ENCODE assay signal across 8 cellular contexts in genomic region chr1:28514445-28514933, GRCh38. TPM values are rescaled to one million over a fixed set of nuclear protein-coding genes. Genes with fewer than 3 reads are reported as not detected.
DNase-seq lines count a peak whose midpoint lies in the region; ATAC-seq and TF ChIP-seq lines count a peak whose summit lies in the region.
"Not testable (repeated sequence)": the region's sequence is repeated elsewhere in the genome, so short reads cannot be mapped to it uniquely, and the experiment has no call there.

No MANE protein-coding gene starts in this region.

- not testable (repeated sequence) for H3K27me3 ChIP-seq in OCI-LY3 (ENCODE audit: low read depth, low read length); naive thymus-derived CD4-positive, alpha-beta T cell (ENCODE audit: control insufficient read depth in 2 of 2, insufficient read depth in 2 of 2, low read length in 2 of 2)

- H3K27ac ChIP-seq in HEK293 (ENCODE audit: extremely low read depth, low read depth, low read length); naive thymus-derived CD4-positive, alpha-beta T cell (ENCODE audit: low read depth, low read length): not testable (repeated sequence)
- peak overlapping the region; percentile 10 for H3K27ac ChIP-seq in OCI-LY3 (ENCODE audit: low read length)
- H3K27ac ChIP-seq in VCaP = peak overlapping the region; percentile 96; the same call in 1 of the 2 replicates

- H3K4me3 Mint-ChIP-seq in MCF 10A (ENCODE audit: unreplicated experiment); naive thymus-derived CD4-positive, alpha-beta T cell; stimulated activated effector memory CD8-positive, alpha-beta T cell treated with anti-CD3 and anti-CD28 coated beads, Interleukin-12 subunit alpha, Interleukin-12 subunit beta, amount 100 ng/mL, for 72 hours: not testable (repeated sequence)

- not testable (repeated sequence) for H3K9ac ChIP-seq in OCI-LY3 (ENCODE audit: low read length)

- not testable (repeated sequence) for H3K4me1 ChIP-seq in HEK293 (ENCODE audit: control insufficient read depth, insufficient read depth, low read length)
- peaks cover 36% of the 10 kb centered on the region for H3K4me1 ChIP-seq in OCI-LY3 (ENCODE audit: low read length)
- H3K4me1 ChIP-seq in naive thymus-derived CD4-positive, alpha-beta T cell (ENCODE audit: control insufficient read depth in 2 of 2, insufficient read depth in 2 of 2, low read length in 2 of 2) = peaks cover 31 to 32% of the 10 kb centered on the region in 2 donors

- H3K27me3 Mint-ChIP-seq in MCF 10A (ENCODE audit: insufficient read depth, unreplicated experiment); naive thymus-derived CD4-positive, alpha-beta T cell: not testable (repeated sequence)

- TF ChIP-seq CTCF in HEK293 (tag by site-specific recombination; IDR thresholded peaks at IDR 0.05); OCI-LY3 (IDR thresholded peaks at IDR 0.05; ENCODE audit: low read depth, low read length); VCaP (conservative IDR thresholded peaks at IDR 0.05); MCF 10A (IDR thresholded peaks at IDR 0.05; ENCODE audit: unreplicated experiment): not testable (repeated sequence)

- intact Hi-C loops in MCF 10A (cut with micrococcal nuclease); naive thymus-derived CD4-positive, alpha-beta T cell (cut with micrococcal nuclease): not testable (repeated sequence)

- ATAC-seq in naive thymus-derived CD4-positive, alpha-beta T cell; stimulated activated effector memory CD8-positive, alpha-beta T cell treated with anti-CD3 and anti-CD28 coated beads, Interleukin-12 subunit alpha, Interleukin-12 subunit beta, amount 100 ng/mL, for 72 hours: not testable (repeated sequence)

- not testable (repeated sequence) for H3K4me2 ChIP-seq in OCI-LY3 (ENCODE audit: low read length)

- DNase-seq in DMS 273 (lab: John Stamatoyannopoulos, UW; ENCODE audit: unreplicated experiment) (peak; percentile 84), MCF 10A (ENCODE audit: unreplicated experiment) (peak; percentile 31)
- DNase-seq in activated T-cell treated with anti-CD3 and anti-CD28 coated beads, Interleukin-2, amount 50 U/mL, for 48 hours = peak; percentile 56 to 58
- DNase-seq in naive thymus-derived CD4-positive, alpha-beta T cell = not testable (repeated sequence)
- peak in 1 of 2 donors; percentile 57 for DNase-seq in stimulated activated effector memory CD8-positive, alpha-beta T cell treated with anti-CD3 and anti-CD28 coated beads, Interleukin-12 subunit alpha, Interleukin-12 subunit beta, amount 100 ng/mL, for 72 hours (ENCODE audit: low spot score in 2 of 2)

- H3K36me3 Mint-ChIP-seq in MCF 10A (ENCODE audit: insufficient read depth, unreplicated experiment) = peaks cover 97% of the 10 kb centered on the region
- H3K36me3 Mint-ChIP-seq in naive thymus-derived CD4-positive, alpha-beta T cell = peaks cover 0 to 34% (median 29%) of the 10 kb centered on the region in 5 donors
- peaks cover 76% of the 10 kb centered on the region for H3K36me3 Mint-ChIP-seq in stimulated activated effector memory CD8-positive, alpha-beta T cell treated with anti-CD3 and anti-CD28 coated beads, Interleukin-12 subunit alpha, Interleukin-12 subunit beta, amount 100 ng/mL, for 72 hours

- peaks cover 16% of the 10 kb centered on the region for H4K20me1 ChIP-seq in OCI-LY3 (ENCODE audit: insufficient read depth, low read length)

- peaks cover 28% of the 10 kb centered on the region for H3K79me2 ChIP-seq in OCI-LY3 (ENCODE audit: low read length)

- not testable (repeated sequence) for BruUV-seq in MCF 10A (replicated peaks; lab: Mats Ljungman, UMichigan)

- H3K4me3 ChIP-seq in HEK293 (ENCODE audit: low read depth, low read length); OCI-LY3 (ENCODE audit: low read length); naive thymus-derived CD4-positive, alpha-beta T cell (ENCODE audit: low read length): not testable (repeated sequence)

- CTCF ChIA-PET in HEK293 (lab: Yijun Ruan, JAX) = not testable (repeated sequence)
- CTCF ChIA-PET in MCF 10A (lab: Yijun Ruan, JAX) = interaction anchor here (0.6 kb wide), 1 partner anchor 104 kb away, joined by 5 read pairs; no protein-coding TSS in a partner anchor
- CTCF ChIA-PET in naive thymus-derived CD4-positive, alpha-beta T cell (lab: Charles Lee) = interaction anchor here (0.6 kb wide), 1 partner anchor 1181 kb away, joined by 3 read pairs; no protein-coding TSS in a partner anchor

- H3K9me3 Mint-ChIP-seq in MCF 10A (ENCODE audit: unreplicated experiment); naive thymus-derived CD4-positive, alpha-beta T cell; stimulated activated effector memory CD8-positive, alpha-beta T cell treated with anti-CD3 and anti-CD28 coated beads, Interleukin-12 subunit alpha, Interleukin-12 subunit beta, amount 100 ng/mL, for 72 hours: not testable (repeated sequence)

- H3K27ac Mint-ChIP-seq in MCF 10A (ENCODE audit: low read depth, unreplicated experiment) = peak overlapping the region; percentile 54
- peak overlapping the region in 5 of 9 donors; percentile 12 to 42 (median 23) for H3K27ac Mint-ChIP-seq in naive thymus-derived CD4-positive, alpha-beta T cell
- H3K27ac Mint-ChIP-seq in stimulated activated effector memory CD8-positive, alpha-beta T cell treated with anti-CD3 and anti-CD28 coated beads, Interleukin-12 subunit alpha, Interleukin-12 subunit beta, amount 100 ng/mL, for 72 hours = peak overlapping the region; percentile 68

- POLR2A ChIA-PET in HEK293 (lab: Yijun Ruan, JAX) (interaction anchor here (0.7 to 5.7 kb wide), 5 partner anchors 8 to 266 kb away, joined by 3 to 34 read pairs (median 30); partner anchors contain the start of gene RCC1), MCF 10A (lab: Yijun Ruan, JAX) (interaction anchor here (0.6 to 14.1 kb wide), 14 partner anchors 6 to 266 kb away, joined by 3 to 237 read pairs (median 11); partner anchors contain the start of genes RCC1, TAF12 and TRNAU1AP)
- POLR2A ChIA-PET in naive thymus-derived CD4-positive, alpha-beta T cell (lab: Charles Lee) = not testable (repeated sequence)

- H3K36me3 ChIP-seq in HEK293 (ENCODE audit: control insufficient read depth in 2 of 2, insufficient read depth in 1 of 2, low read length in 2 of 2) (peaks cover 5 to 50% of the 10 kb centered on the region in 2 experiments; a peak in 2 of 3 replicates), OCI-LY3 (replicated peaks; ENCODE audit: low read depth, low read length) (peaks cover 33% of the 10 kb centered on the region)
- peaks cover 10 to 43% (median 18%) of the 10 kb centered on the region in 3 experiments for H3K36me3 ChIP-seq in naive thymus-derived CD4-positive, alpha-beta T cell (ENCODE audit: control insufficient read depth in 2 of 3, insufficient read depth in 3 of 3, low read length in 3 of 3)

- peaks cover 46% of the 10 kb centered on the region for H3K4me1 Mint-ChIP-seq in MCF 10A (ENCODE audit: insufficient read depth, unreplicated experiment)
- H3K4me1 Mint-ChIP-seq in naive thymus-derived CD4-positive, alpha-beta T cell = peaks cover 41 to 55% (median 45%) of the 10 kb centered on the region in 7 donors
- H3K4me1 Mint-ChIP-seq in stimulated activated effector memory CD8-positive, alpha-beta T cell treated with anti-CD3 and anti-CD28 coated beads, Interleukin-12 subunit alpha, Interleukin-12 subunit beta, amount 100 ng/mL, for 72 hours = peaks cover 50% of the 10 kb centered on the region

- H3K9me3 ChIP-seq in HEK293 (ENCODE audit: control insufficient read depth, insufficient read depth, low read depth, low read length); OCI-LY3 (ENCODE audit: insufficient read depth, low read length); naive thymus-derived CD4-positive, alpha-beta T cell (ENCODE audit: control insufficient read depth in 2 of 3, low read length in 3 of 3): not testable (repeated sequence)

- H2AFZ ChIP-seq in OCI-LY3 (ENCODE audit: low read depth, low read length) = not testable (repeated sequence)

TF ChIP-seq in HEK293, 187 proteins besides CTCF, POLR2A, EP300 and RAD21:
- 0 out of 2 replicates have a peak, but pooled peaks have one; percentile 24 for TF ChIP-seq BCL11B (tag by site-specific recombination; IDR thresholded peaks at IDR 0.05; ENCODE audit: low read depth)
- TF ChIP-seq ZNF600 (tag by site-specific recombination; IDR thresholded peaks at IDR 0.05) = peak; percentile 84
- 0 out of 2 replicates have a peak, but pooled peaks have one; percentile 11 for TF ChIP-seq KLF16 (tag by site-specific recombination; IDR thresholded peaks at IDR 0.05)

RNA-seq across cellular contexts. Expression of gene RCC1, which starts 8.6 kb away (rescaled TPM):
- total RNA-seq in MCF 10A (2022) = 30.3 and 42.4 TPM in 2 replicates
- 10 to 100 TPM in 4 of 5 experiments, 1 to 10 TPM in 1; 9.8 to 60.7 (median 19.7) TPM for total RNA-seq in naive thymus-derived CD4-positive, alpha-beta T cell
- 10 to 100 TPM in 1 of 2 donors, 1 to 10 TPM in 1; 10.0 to 10.6 TPM for polyA plus RNA-seq in naive thymus-derived CD4-positive, alpha-beta T cell

RNA-seq across cellular contexts. Expression of gene TRNAU1AP, which starts 38.4 kb away (rescaled TPM):
- 28.2 and 33.4 TPM in 2 replicates for total RNA-seq in MCF 10A (2022)
- 10 to 100 TPM; 27.6 to 52.5 (median 40.9) TPM for total RNA-seq in naive thymus-derived CD4-positive, alpha-beta T cell
- polyA plus RNA-seq in naive thymus-derived CD4-positive, alpha-beta T cell = 10 to 100 TPM; 26.5 to 29.9 TPM
